Comparison of ENCODE assay signal across 34 cellular contexts in genomic region chr7:109073543-109073942, GRCh38.
"Had no signal": no experiment of that assay in that cellular context is flagged by ENCODE, and none has a peak within 500 bp of the region (broad histone marks: within the 10 kb centered on the region; RNA-seq: fewer than 3 reads in every experiment).

No MANE protein-coding gene starts in this region.

- H3K4me3 ChIP-seq: MG63 had no signal

- H3K4me2 ChIP-seq: KMS-11 had no signal

- H3K27me3 ChIP-seq: MG63 had no signal

- DNase-seq: Karpas-422, Kasumi-1, MG63, MM.1S, MV-4-11, NCI-H1048, NCI-H1092, NCI-H1092 treated with DMSO at 0.1 percent for 48 hours, NCI-H1105, NCI-H1105 treated with DMSO at 0.1 percent for 48 hours, NCI-H1417, NCI-H1417 treated with DMSO at 0.1 percent for 48 hours, NCI-H1436, NCI-H1436 treated with DMSO at 0.1 percent for 48 hours, NCI-H146, NCI-H1694, NCI-H1694 treated with DMSO at 0.1 percent for 48 hours, NCI-H187, NCI-H187 treated with DMSO at 0.1 percent for 48 hours, NCI-H1930, NCI-H2029, NCI-H2029 treated with DMSO at 0.1 percent for 48 hours, NCI-H2081, NCI-H2081 treated with DMSO at 0.1 percent for 48 hours, NCI-H2107, NCI-H2171, NCI-H2171 treated with DMSO at 0.1 percent for 48 hours, NCI-H2227 treated with DMSO at 0.1 percent for 48 hours, NCI-H226, NCI-H345, NCI-H446, NCI-H446 treated with DMSO at 0.1 percent for 48 hours, NCI-H510A had no signal

- H3K9me3 ChIP-seq: MG63 had no signal

- H3K9ac ChIP-seq: KMS-11 had no signal

- H3K27ac ChIP-seq: KMS-11 had no signal

- H3K36me3 ChIP-seq: MG63 had no signal
